Comparison of ENCODE assay signal across 21 cellular contexts in genomic region chrX:48698306-48698705, GRCh38. TPM values are rescaled to one million over a fixed set of nuclear protein-coding genes. Genes with fewer than 3 reads are reported as not detected.
DNase-seq lines count a peak whose midpoint lies in the region; ATAC-seq and TF ChIP-seq lines count a peak whose summit lies in the region.
"Had no signal": no experiment of that assay in that cellular context is flagged by ENCODE, and none has a peak within 500 bp of the region (broad histone marks: within the 10 kb centered on the region; RNA-seq: fewer than 3 reads in every experiment).

No MANE protein-coding gene starts in this region.

- H3K27me3 ChIP-seq in SK-N-SH (ENCODE audit: insufficient read depth) (peaks cover 10% of the 10 kb centered on the region; the same call in 1 of the 2 replicates), DND-41 (ENCODE audit: insufficient read depth, low read length, poor library complexity) (no peaks in the 10 kb centered on the region), aorta (ENCODE audit: control insufficient read depth in 1 of 2, insufficient read depth in 2 of 2, low read length in 1 of 2) (no peaks in the 10 kb centered on the region), ascending aorta (no peaks in the 10 kb centered on the region)
- H3K27me3 ChIP-seq: esophagus muscularis mucosa had no signal

- no peaks in the 10 kb centered on the region for H4K20me1 ChIP-seq in SK-N-SH (ENCODE audit: insufficient read depth)
- peaks cover 26% of the 10 kb centered on the region for H4K20me1 ChIP-seq in DND-41 (ENCODE audit: insufficient read depth, low read length)

- TF ChIP-seq EP300 in SK-N-SH (IDR thresholded peaks at IDR 0.05; ENCODE audit: borderline replicate concordance in 1 of 2, low read depth in 1 of 2, low read length in 1 of 2) = no peak

- peaks cover 0 to 7% of the 10 kb centered on the region in 2 experiments for H3K36me3 ChIP-seq in SK-N-SH (replicated peaks in 1 of 2; ENCODE audit: control insufficient read depth in 1 of 2, insufficient read depth in 2 of 2, low read length in 1 of 2)
- H3K36me3 ChIP-seq in DND-41 (ENCODE audit: insufficient read depth, low read length) = peaks cover 52% of the 10 kb centered on the region
- no peaks in the 10 kb centered on the region for H3K36me3 ChIP-seq in aorta (ENCODE audit: control insufficient read depth in 1 of 2, insufficient read depth in 2 of 2, low read length in 1 of 2)
- H3K36me3 ChIP-seq in ascending aorta = peaks cover 3 to 8% of the 10 kb centered on the region in 2 donors

- H3K79me2 ChIP-seq in SK-N-SH (ENCODE audit: insufficient read depth) (peaks cover 20% of the 10 kb centered on the region), DND-41 (ENCODE audit: insufficient read depth, low read length) (peaks cover 64% of the 10 kb centered on the region)

- DNase-seq in SK-N-SH = no peak
- no peak for DNase-seq in DND-41
- no peak for DNase-seq in T-cell
- DNase-seq in immature natural killer cell = no peak
- no peak for DNase-seq in aorta
- no peak for DNase-seq in ascending aorta (ENCODE audit: low spot score in 2 of 2)
- DNase-seq: 8988T; activated B cell treated with CpG ODN at 0.5 μM for 24 hours; EL; glutamatergic neuron; NCI-H2081; NCI-H524 treated with DMSO at 0.1 percent for 48 hours; occipital lobe; stimulated activated CD4-positive, alpha-beta T cell treated with anti-CD3 and anti-CD28 coated beads, Interleukin-4, amount 100 ng/mL, for 1 hour had no signal

- intact Hi-C loops in aorta (cut with DNase I) = no loop called here
- intact Hi-C loops in ascending aorta (cut with DNase I) = loop anchor here (10.0 kb wide), 1 partner anchor 124 kb away; the partner anchor contains the start of gene RBM3

- peaks cover 34 to 38% (median 37%) of the 10 kb centered on the region in 3 donors for H3K4me1 Mint-ChIP-seq in T-cell
- peaks cover 21 to 34% of the 10 kb centered on the region in 2 donors for H3K4me1 Mint-ChIP-seq in immature natural killer cell

- no peaks in the 10 kb centered on the region for H3F3A ChIP-seq in SK-N-SH (replicated peaks; ENCODE audit: insufficient read depth)

- H3K27ac Mint-ChIP-seq in T-cell = no peak overlapping the region
- peak overlapping the region in 1 of 6 donors; percentile 54 for H3K27ac Mint-ChIP-seq in immature natural killer cell
- H3K27ac Mint-ChIP-seq: activated B cell treated with CpG ODN at 0.5 μM for 24 hours, mesothelial cell of epicardium had no signal

- no peak for ATAC-seq in SK-N-SH treated with all-trans-retinoic acid at 6 μM for 48 hours
- ATAC-seq in DND-41 (ENCODE audit: insufficient read depth, low read depth) = no peak
- no peak for ATAC-seq in T-cell (replicated peaks in 1 of 4)
- no peak for ATAC-seq in aorta (ENCODE audit: low FRiP score)
- no peak for ATAC-seq in HG02840 (IDR thresholded peaks at IDR 0.05; ENCODE audit: low FRiP score, unreplicated experiment)
- ATAC-seq: sciatic nerve had no signal

- H3K36me3 Mint-ChIP-seq in T-cell = peaks cover 8% of the 10 kb centered on the region
- H3K36me3 Mint-ChIP-seq in immature natural killer cell = peaks cover 0 to 3% (median 2%) of the 10 kb centered on the region in 3 donors

- H3K9me3 Mint-ChIP-seq in T-cell = no peaks in the 10 kb centered on the region
- no peaks in the 10 kb centered on the region for H3K9me3 Mint-ChIP-seq in immature natural killer cell
- H3K9me3 Mint-ChIP-seq: activated B cell treated with CpG ODN at 0.5 μM for 24 hours had no signal

- no peak overlapping the region for H3K27ac ChIP-seq in SK-N-SH (ENCODE audit: low read depth in 2 of 2, low read length in 1 of 2)
- no peak overlapping the region for H3K27ac ChIP-seq in DND-41 (ENCODE audit: low read length)
- H3K27ac ChIP-seq in aorta (ENCODE audit: low read depth in 1 of 2, low read length in 2 of 2) = no peak overlapping the region
- H3K27ac ChIP-seq in ascending aorta = no peak overlapping the region
- H3K27ac ChIP-seq: esophagus muscularis mucosa, thoracic aorta had no signal

- no peaks in the 10 kb centered on the region for H3K9me3 ChIP-seq in SK-N-SH
- H3K9me3 ChIP-seq in DND-41 (ENCODE audit: insufficient read depth, low read length, severe bottlenecking) = no peaks in the 10 kb centered on the region
- no peaks in the 10 kb centered on the region for H3K9me3 ChIP-seq in aorta (ENCODE audit: control insufficient read depth, low read length)
- H3K9me3 ChIP-seq in ascending aorta = no peaks in the 10 kb centered on the region
- H3K9me3 ChIP-seq: esophagus muscularis mucosa, thoracic aorta had no signal

- H3K4me1 ChIP-seq in SK-N-SH (ENCODE audit: control insufficient read depth in 1 of 2, insufficient read depth in 2 of 2, low read depth in 1 of 2, low read length in 1 of 2) (peaks cover 0 to 18% of the 10 kb centered on the region in 2 experiments; a peak in 1 of 4 replicates), DND-41 (ENCODE audit: insufficient read depth, low read length) (peaks cover 47% of the 10 kb centered on the region), aorta (ENCODE audit: control insufficient read depth in 1 of 2, insufficient read depth in 2 of 2, low read length in 2 of 2) (no peaks in the 10 kb centered on the region), ascending aorta (no peaks in the 10 kb centered on the region)

- no peak for TF ChIP-seq RAD21 in SK-N-SH (IDR thresholded peaks at IDR 0.05; ENCODE audit: low read length)

- H3K4me3 Mint-ChIP-seq in T-cell (peak overlapping the region; percentile 59 to 91 (median 72)), immature natural killer cell (peak overlapping the region in 3 of 5 donors; percentile 63 to 79 (median 77))

- 54% methylated on average over 4 of the region's 5 CpGs for WGBS in SK-N-SH (ENCODE audit: low lambda C conversion rate)
- 80 to 87% methylated on average over 5 of the region's 5 CpGs for WGBS in aorta, 2 donors

- H3K27me3 Mint-ChIP-seq in T-cell (peaks cover 0 to 7% of the 10 kb centered on the region in 2 donors), immature natural killer cell (ENCODE audit: low read depth in 3 of 3) (peaks cover 3 to 6% (median 3%) of the 10 kb centered on the region in 3 donors)
- H3K27me3 Mint-ChIP-seq: activated B cell treated with CpG ODN at 0.5 μM for 24 hours had no signal

- H3K4me3 ChIP-seq in SK-N-SH (ENCODE audit: low read depth in 2 of 2, low read length in 1 of 2) (no peak overlapping the region), DND-41 (ENCODE audit: low read depth in 1 of 2, low read length in 2 of 2) (no peak overlapping the region), aorta (ENCODE audit: low read length in 2 of 2) (no peak overlapping the region), ascending aorta (no peak overlapping the region)
- H3K4me3 ChIP-seq: esophagus muscularis mucosa, thoracic aorta had no signal

- no peaks in the 10 kb centered on the region for H3K9me2 ChIP-seq in SK-N-SH

- H3K4me2 ChIP-seq in SK-N-SH = 0 out of 2 replicates have a peak overlapping the region, but pooled peaks have one; percentile 69
- H3K4me2 ChIP-seq in DND-41 (ENCODE audit: insufficient read depth, low read length) = peak overlapping the region; percentile 80; the same call in 1 of the 2 replicates

- H3K9ac ChIP-seq in SK-N-SH (no peak overlapping the region), DND-41 (ENCODE audit: low read depth, low read length) (peak overlapping the region; percentile 81)

- CTCF ChIA-PET in SK-N-SH (lab: Yijun Ruan, JAX) = interaction anchor here (0.9 kb wide), 1 partner anchor 10 kb away, joined by 3 read pairs; no protein-coding TSS in a partner anchor
- CTCF ChIA-PET in T-cell (lab: Charles Lee) = no interaction called here

- POLR2A ChIA-PET in SK-N-SH (lab: Yijun Ruan, JAX) = no interaction called here
- POLR2A ChIA-PET in T-cell (lab: Charles Lee) = no interaction called here

- H2AFZ ChIP-seq in SK-N-SH (ENCODE audit: low read depth) = no peak overlapping the region
- H2AFZ ChIP-seq in DND-41 (ENCODE audit: low read depth, low read length) = no peak overlapping the region

- TF ChIP-seq CTCF in SK-N-SH (IDR thresholded peaks at IDR 0.05) (no peak), DND-41 (IDR thresholded peaks at IDR 0.05; ENCODE audit: borderline replicate concordance, extremely low read depth, low read length, poor library complexity, severe bottlenecking) (no peak), ascending aorta (IDR thresholded peaks at IDR 0.05) (no peak)

TF ChIP-seq in SK-N-SH, 30 proteins besides CTCF, POLR2A, EP300 and RAD21 (continues in another document):
- TF ChIP-seq MEF2A (IDR thresholded peaks at IDR 0.05; ENCODE audit: borderline replicate concordance, low read depth) (no peak), NRF1 (IDR thresholded peaks at IDR 0.05; ENCODE audit: low read depth, low read length) (no peak), TAF1 (IDR thresholded peaks at IDR 0.05; ENCODE audit: borderline replicate concordance, low read depth, low read length) (no peak), GATA2 (CRISPR knock-in tag; IDR thresholded peaks at IDR 0.05) (no peak)

TF ChIP-seq in SK-N-SH treated with all-trans-retinoic acid at 6 μM for 48 hours, 23 proteins besides CTCF, POLR2A, EP300 and RAD21 (continues in another document):
- TF ChIP-seq, protein P1, sequence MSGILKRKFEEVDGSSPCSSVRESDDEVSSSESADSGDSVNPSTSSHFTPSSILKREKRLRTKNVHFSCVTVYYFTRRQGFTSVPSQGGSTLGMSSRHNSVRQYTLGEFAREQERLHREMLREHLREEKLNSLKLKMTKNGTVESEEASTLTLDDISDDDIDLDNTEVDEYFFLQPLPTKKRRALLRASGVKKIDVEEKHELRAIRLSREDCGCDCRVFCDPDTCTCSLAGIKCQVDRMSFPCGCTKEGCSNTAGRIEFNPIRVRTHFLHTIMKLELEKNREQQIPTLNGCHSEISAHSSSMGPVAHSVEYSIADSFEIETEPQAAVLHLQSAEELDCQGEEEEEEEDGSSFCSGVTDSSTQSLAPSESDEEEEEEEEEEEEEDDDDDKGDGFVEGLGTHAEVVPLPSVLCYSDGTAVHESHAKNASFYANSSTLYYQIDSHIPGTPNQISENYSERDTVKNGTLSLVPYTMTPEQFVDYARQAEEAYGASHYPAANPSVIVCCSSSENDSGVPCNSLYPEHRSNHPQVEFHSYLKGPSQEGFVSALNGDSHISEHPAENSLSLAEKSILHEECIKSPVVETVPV (CRISPR knock-in tag; IDR thresholded peaks at IDR 0.05) = no peak
- no peak for TF ChIP-seq OSR1 (CRISPR knock-in tag; IDR thresholded peaks at IDR 0.05)
- TF ChIP-seq ZFP3 (CRISPR knock-in tag; IDR thresholded peaks at IDR 0.05) = no peak

RNA-seq across cellular contexts. Expression of gene SUV39H1, which starts 1.8 kb away (rescaled TPM):
- polyA plus RNA-seq in SK-N-SH (2012; rRNA removed) = 6.3 and 8.5 TPM in 2 replicates
- 3.4 and 5.4 TPM in 2 replicates for polyA plus RNA-seq in SK-N-SH (2012; cell fraction: cytosol; rRNA removed)
- 17.2 and 21.9 TPM in 2 replicates for polyA plus RNA-seq in SK-N-SH (2012; cell fraction: nucleus; rRNA removed)
- total RNA-seq in T-cell = 10 to 100 TPM in 3 of 5 donors, 1 to 10 TPM in 2; 7.6 to 12.0 (median 10.6) TPM
- 10 to 100 TPM; 13.0 to 18.5 (median 16.4) TPM for polyA plus RNA-seq in immature natural killer cell
- total RNA-seq in aorta = 1 to 10 TPM; 2.6 to 3.0 TPM
- polyA plus RNA-seq in aorta = 1 to 10 TPM in 1 of 2 donors, under 1 TPM in 1; 0.88 to 3.2 TPM
- total RNA-seq in ascending aorta = 0.21 TPM

RNA-seq across cellular contexts. Expression of gene WAS, which starts 14.7 kb away (rescaled TPM):
- polyA plus RNA-seq in SK-N-SH (2012; rRNA removed) (0.24 and 0.30 TPM in 2 replicates), immature natural killer cell (10 to 100 TPM; 15.2 to 43.0 (median 18.3) TPM), aorta (1 to 10 TPM in 1 of 2 donors, under 1 TPM in 1; 0.90 to 9.6 TPM)
- 0.06 and 0.14 TPM in 2 replicates for polyA plus RNA-seq in SK-N-SH (2012; cell fraction: cytosol; rRNA removed)
- 0.81 and 1.1 TPM in 2 replicates for polyA plus RNA-seq in SK-N-SH (2012; cell fraction: nucleus; rRNA removed)
- total RNA-seq in T-cell (100 to 1,000 TPM in 3 of 5 donors, 10 to 100 TPM in 2; 92.0 to 118 (median 103) TPM), aorta (10 to 100 TPM; 12.4 to 19.9 TPM), ascending aorta (29.5 TPM)
- total RNA-seq: dermis microvascular lymphatic vessel endothelial cell had no signal
